Comparison of ENCODE assay signal across 16 cellular contexts in the genomic region with DNA sequence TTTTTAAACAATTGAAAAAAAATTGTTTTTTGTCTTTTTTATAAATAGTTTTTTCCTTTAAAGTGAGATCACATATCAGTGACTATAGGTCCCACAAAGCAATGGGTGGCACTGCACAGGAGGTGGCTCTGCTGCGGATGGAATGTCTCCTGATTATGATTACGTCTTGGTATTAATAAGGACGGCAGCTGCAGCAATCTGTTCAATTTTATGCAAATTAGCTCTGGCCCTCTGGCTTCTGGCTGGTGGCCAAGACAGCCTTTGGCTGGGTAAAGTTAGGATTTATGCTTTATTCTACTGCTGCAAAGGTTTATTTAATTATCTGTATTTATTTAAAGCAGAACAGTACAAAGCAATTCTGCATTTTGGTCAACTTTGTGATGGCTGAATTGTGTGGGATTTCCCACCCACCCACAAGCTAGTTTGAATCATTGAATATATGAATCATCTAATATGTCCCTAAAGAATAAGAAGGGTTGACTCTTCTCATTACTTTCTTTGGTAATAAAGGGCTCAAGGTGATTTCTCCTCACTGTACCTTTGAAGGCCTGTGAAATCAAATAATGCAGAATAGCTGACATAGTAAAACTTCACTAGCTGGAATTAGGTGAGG.
DNase-seq lines count a peak whose midpoint lies in the region; ATAC-seq and TF ChIP-seq lines count a peak whose summit lies in the region.
"Had no signal": no experiment of that assay in that cellular context is flagged by ENCODE, and none has a peak within 500 bp of the region (broad histone marks: within the 10 kb centered on the region; RNA-seq: fewer than 3 reads in every experiment).

No MANE protein-coding gene starts in this region.

- H3K27me3 ChIP-seq in right atrium auricular region, result no peaks in the 10 kb centered on the region
- H3K27me3 ChIP-seq: left lung had no signal

- in situ Hi-C loops in ACHN (cut with HindIII; ENCODE audit: low pct_ligation_motif_present, low pct_unique_long_range_greater_than_20kb, low sequenced_read_pairs), result no loop called here

- H3K27me3 Mint-ChIP-seq in activated T-cell treated with anti-CD3 and anti-CD28 coated beads, Interleukin-2, amount 50 U/mL, for 4 hours (ENCODE audit: low read depth), result no peaks in the 10 kb centered on the region
- H3K27me3 Mint-ChIP-seq: activated naive CD4-positive, alpha-beta T cell treated with anti-CD3 and anti-CD28 coated beads, Interleukin-2, amount 50 U/mL, for 24 hours; stimulated activated naive CD8-positive, alpha-beta T cell treated with anti-CD3 and anti-CD28 coated beads, Interleukin-15, amount 100 ng/mL, for 72 hours; T-cell had no signal

- no peak for ATAC-seq in activated T-cell treated with anti-CD3 and anti-CD28 coated beads, Interleukin-2, amount 50 U/mL, for 4 hours
- ATAC-seq: K562; left lung; natural killer cell; stimulated activated naive CD8-positive, alpha-beta T cell treated with anti-CD3 and anti-CD28 coated beads, Interleukin-15, amount 100 ng/mL, for 72 hours; T-cell had no signal

- TF ChIP-seq CTCF in right atrium auricular region (IDR thresholded peaks at IDR 0.05), result no peak

- no peak overlapping the region for H3K4me3 ChIP-seq in right atrium auricular region
- H3K4me3 ChIP-seq: K562, left lung had no signal

- no peaks in the 10 kb centered on the region for H3K36me3 ChIP-seq in right atrium auricular region
- H3K36me3 ChIP-seq: left lung had no signal

- H3K4me3 Mint-ChIP-seq in activated T-cell treated with anti-CD3 and anti-CD28 coated beads, Interleukin-2, amount 50 U/mL, for 4 hours, result no peak overlapping the region
- H3K4me3 Mint-ChIP-seq: activated naive CD4-positive, alpha-beta T cell treated with anti-CD3 and anti-CD28 coated beads, Interleukin-2, amount 50 U/mL, for 24 hours; natural killer cell; stimulated activated naive CD8-positive, alpha-beta T cell treated with anti-CD3 and anti-CD28 coated beads, Interleukin-15, amount 100 ng/mL, for 72 hours; T-cell had no signal

- peaks cover 0 to 24% of the 10 kb centered on the region in 2 donors for H3K4me1 ChIP-seq in right atrium auricular region
- H3K4me1 ChIP-seq: left lung had no signal

- H3K27ac ChIP-seq in right atrium auricular region, result peak overlapping the region; percentile 56 to 79
- H3K27ac ChIP-seq: left lung had no signal

- H3K9me3 Mint-ChIP-seq in activated T-cell treated with anti-CD3 and anti-CD28 coated beads, Interleukin-2, amount 50 U/mL, for 4 hours, result peaks cover 13% of the 10 kb centered on the region
- H3K9me3 Mint-ChIP-seq: stimulated activated naive CD8-positive, alpha-beta T cell treated with anti-CD3 and anti-CD28 coated beads, Interleukin-15, amount 100 ng/mL, for 72 hours had no signal

- DNase-seq in NCI-H2171 treated with DMSO at 0.1 percent for 48 hours (lab: John Stamatoyannopoulos, UW), result peak; percentile 13
- DNase-seq in NCI-H2171 (lab: John Stamatoyannopoulos, UW), result no peak
- peak; percentile 24 for DNase-seq in NCI-H82 treated with DMSO at 0.1 percent for 48 hours (lab: John Stamatoyannopoulos, UW; ENCODE audit: unreplicated experiment)
- DNase-seq in right atrium auricular region (ENCODE audit: low spot score), result no peak
- peak; percentile 59 for DNase-seq in superior temporal gyrus (ENCODE audit: extremely low spot score)
- DNase-seq in ACHN, result no peak
- DNase-seq in activated T-cell treated with anti-CD3 and anti-CD28 coated beads, Interleukin-2, amount 50 U/mL, for 4 hours, result no peak
- DNase-seq in NK-92 (lab: John Stamatoyannopoulos, UW; ENCODE audit: unreplicated experiment), result no peak
- DNase-seq: activated CD8-positive, alpha-beta memory T cell treated with anti-CD3 and anti-CD28 coated beads, Interleukin-2, amount 50 U/mL, for 4 hours; Calu3; left lung; natural killer cell; stimulated activated naive CD8-positive, alpha-beta T cell treated with anti-CD3 and anti-CD28 coated beads, Interleukin-15, amount 100 ng/mL, for 72 hours; T-cell had no signal

- H3K36me3 Mint-ChIP-seq in activated T-cell treated with anti-CD3 and anti-CD28 coated beads, Interleukin-2, amount 50 U/mL, for 4 hours (ENCODE audit: insufficient read depth), result no peaks in the 10 kb centered on the region
- H3K36me3 Mint-ChIP-seq: activated naive CD4-positive, alpha-beta T cell treated with anti-CD3 and anti-CD28 coated beads, Interleukin-2, amount 50 U/mL, for 24 hours; natural killer cell; T-cell had no signal

- H3K4me1 Mint-ChIP-seq in activated T-cell treated with anti-CD3 and anti-CD28 coated beads, Interleukin-2, amount 50 U/mL, for 4 hours (ENCODE audit: low read depth), result no peaks in the 10 kb centered on the region
- H3K4me1 Mint-ChIP-seq: activated naive CD4-positive, alpha-beta T cell treated with anti-CD3 and anti-CD28 coated beads, Interleukin-2, amount 50 U/mL, for 24 hours; natural killer cell; stimulated activated naive CD8-positive, alpha-beta T cell treated with anti-CD3 and anti-CD28 coated beads, Interleukin-15, amount 100 ng/mL, for 72 hours; T-cell had no signal

- no peaks in the 10 kb centered on the region for H3K9me3 ChIP-seq in right atrium auricular region
- H3K9me3 ChIP-seq: left lung had no signal

Comparison
In these comparisons a context has a peak if more than half of its experiments do, and no peak if none do; other contexts are left out.
1. DNase-seq: peak in NCI-H2171 treated with DMSO at 0.1 percent for 48 hours (single experiment), NCI-H82 treated with DMSO at 0.1 percent for 48 hours (single experiment) and superior temporal gyrus (single experiment); none in NCI-H2171 (single experiment), right atrium auricular region (single experiment), ACHN (single experiment), activated T-cell treated with anti-CD3 and anti-CD28 coated beads, Interleukin-2, amount 50 U/mL, for 4 hours (single experiment) and NK-92 (single experiment).